20 cellular contexts compared by ENCODE assay signal in genomic region chr4:185080545-185080944, GRCh38.
"Had no signal": no experiment of that assay in that cellular context is flagged by ENCODE, and none has a peak within 500 bp of the region (broad histone marks: within the 10 kb centered on the region; RNA-seq: fewer than 3 reads in every experiment).

No MANE protein-coding gene starts in this region.

- H3K36me3 ChIP-seq: SJSA1 had no signal

- H3K4me1 ChIP-seq: SJSA1 had no signal

- H3K27ac ChIP-seq: SJSA1, SK-N-MC had no signal

- H3K9me3 Mint-ChIP-seq: T-helper 1 cell treated with Interleukin-12 subunit alpha and Interleukin-12 subunit beta and Interleukin-4 antibody, amounts not matched to agents 30 μg/mL and 1 μg/mL, for 36 hours had no signal

- H3K27ac Mint-ChIP-seq: T-helper 1 cell treated with Interleukin-12 subunit alpha and Interleukin-12 subunit beta and Interleukin-4 antibody, amounts not matched to agents 30 μg/mL and 1 μg/mL, for 36 hours had no signal

- H3K4me3 ChIP-seq: SJSA1, SK-N-MC had no signal

- DNase-seq: KBM-7, NCI-H1092, NCI-H1105 treated with DMSO at 0.1 percent for 48 hours, NCI-H1436, NCI-H187, NCI-H2029, NCI-H2081 treated with DMSO at 0.1 percent for 48 hours, NCI-H2171, NCI-H226, NCI-H446, NCI-H510A, NCI-H524 treated with DMSO at 0.1 percent for 48 hours, NCI-H69, NCI-H774, Right ventricle myocardium superior, RPMI8226, SIG-M5 had no signal

- H3K9me3 ChIP-seq: SJSA1 had no signal

- H3K4me3 Mint-ChIP-seq: T-helper 1 cell treated with Interleukin-12 subunit alpha and Interleukin-12 subunit beta and Interleukin-4 antibody, amounts not matched to agents 30 μg/mL and 1 μg/mL, for 36 hours had no signal
